Comparison of ENCODE assay signal across 24 cellular contexts in genomic region chr1:162384601-162385279, GRCh38. TPM values are rescaled to one million over a fixed set of nuclear protein-coding genes. Genes with fewer than 3 reads are reported as not detected.
DNase-seq lines count a peak whose midpoint lies in the region; ATAC-seq, FAIRE-seq and TF ChIP-seq lines count a peak whose summit lies in the region.
"Had no signal": no experiment of that assay in that cellular context is flagged by ENCODE, and none has a peak within 500 bp of the region (broad histone marks: within the 10 kb centered on the region; RNA-seq: fewer than 3 reads in every experiment).

No MANE protein-coding gene starts in this region.

- no peaks in the 10 kb centered on the region for H3K4me1 Mint-ChIP-seq in activated CD8-positive, alpha-beta memory T cell treated with anti-CD3 and anti-CD28 coated beads, Interleukin-2, amount 10 ng/mL, durations not matched to agents 7 days and 5 days

- H3K4me3 ChIP-seq in K562: no peak overlapping the region
- H3K4me3 ChIP-seq in vagina: no peak overlapping the region
- H3K4me3 ChIP-seq: BLaER1, GM12878, SJSA1 had no signal

- H3K9me3 ChIP-seq in K562 (replicated peaks; ENCODE audit: control insufficient read depth, insufficient read depth, low read depth, low read length) (no peaks in the 10 kb centered on the region), vagina (no peaks in the 10 kb centered on the region)
- H3K9me3 ChIP-seq: BLaER1, SJSA1 had no signal

- peak overlapping the region; percentile 69; the same call in 2 of the 3 replicates for H3K27ac ChIP-seq in K562 (ENCODE audit: extremely low read depth, low read depth, low read length)
- no peak overlapping the region for H3K27ac ChIP-seq in vagina
- H3K27ac ChIP-seq: BLaER1, SJSA1 had no signal

- H3K9ac ChIP-seq in K562 (ENCODE audit: insufficient read depth in 1 of 2, low read depth in 2 of 2, low read length in 2 of 2): peak overlapping the region; percentile 45 to 56
- H3K9ac ChIP-seq: BLaER1 had no signal

- no peaks in the 10 kb centered on the region for H4K20me1 ChIP-seq in K562 (replicated peaks; ENCODE audit: control insufficient read depth, insufficient read depth, low read length)
- H4K20me1 ChIP-seq: BLaER1 had no signal

- no peak overlapping the region for H2AFZ ChIP-seq in K562 (ENCODE audit: low read depth, low read length)

- H3K9me3 Mint-ChIP-seq in activated CD8-positive, alpha-beta memory T cell treated with anti-CD3 and anti-CD28 coated beads, Interleukin-2, amount 10 ng/mL, durations not matched to agents 7 days and 5 days (ENCODE audit: low read depth): no peaks in the 10 kb centered on the region
- H3K9me3 Mint-ChIP-seq: IgD-negative memory B cell had no signal

- no peak for TF ChIP-seq EP300 in K562 (IDR thresholded peaks at IDR 0.05; ENCODE audit: low read length)

- no peak overlapping the region for H3K4me3 Mint-ChIP-seq in activated CD8-positive, alpha-beta memory T cell treated with anti-CD3 and anti-CD28 coated beads, Interleukin-2, amount 10 ng/mL, durations not matched to agents 7 days and 5 days
- H3K4me3 Mint-ChIP-seq: IgD-negative memory B cell had no signal

- DNase-seq in activated CD8-positive, alpha-beta memory T cell treated with anti-CD3 and anti-CD28 coated beads, Interleukin-2, amount 10 ng/mL, durations not matched to agents 7 days and 5 days: peak; percentile 4
- DNase-seq in activated CD8-positive, alpha-beta memory T cell treated with anti-CD3 and anti-CD28 coated beads for 24 hours: no peak
- DNase-seq in K562 (ENCODE audit: extremely low read depth in 1 of 4, low spot score in 3 of 4) (peak in 1 of 4 experiments; percentile 16), mesenteric fat pad (ENCODE audit: low spot score) (peak; percentile 57), vagina (ENCODE audit: extremely low spot score in 2 of 2) (peak; percentile 58 to 61), dermis blood vessel endothelial cell (no peak), hypothalamus (lab: John Stamatoyannopoulos, UW) (no peak)
- DNase-seq: DND-41, GDM1, NCI-H1105 treated with DMSO at 0.1 percent for 48 hours, NCI-H1694 treated with DMSO at 0.1 percent for 48 hours, NCI-H748 treated with DMSO at 0.1 percent for 48 hours, PC-3 had no signal

- intact Hi-C loops in K562 (cut with micrococcal nuclease): no loop called here
- intact Hi-C loops in vagina (cut with DNase I): loop anchor here (10.0 kb wide), 1 partner anchor 330 kb away; no protein-coding TSS in a partner anchor

- H3K79me2 ChIP-seq in K562 (ENCODE audit: control insufficient read depth, insufficient read depth, low read length): peaks cover 12% of the 10 kb centered on the region; the same call in 2 of the 3 replicates

- peak overlapping the region; percentile 73 for H3K4me2 ChIP-seq in K562 (ENCODE audit: insufficient read depth, low read length)
- H3K4me2 ChIP-seq: BLaER1 had no signal

- H3K27ac Mint-ChIP-seq in activated CD8-positive, alpha-beta memory T cell treated with anti-CD3 and anti-CD28 coated beads, Interleukin-2, amount 10 ng/mL, durations not matched to agents 7 days and 5 days: no peak overlapping the region
- H3K27ac Mint-ChIP-seq: IgD-negative memory B cell had no signal

- peaks cover 6% of the 10 kb centered on the region for H3K9me1 ChIP-seq in K562 (ENCODE audit: control insufficient read depth, insufficient read depth, low read length)

- WGBS in K562 (ENCODE audit: insufficient coverage, low coverage, missing lambda C conversion rate): 86% methylated on average over 10 of the region's 10 CpGs

- peaks cover 15% of the 10 kb centered on the region for H3K27me3 Mint-ChIP-seq in activated CD8-positive, alpha-beta memory T cell treated with anti-CD3 and anti-CD28 coated beads, Interleukin-2, amount 10 ng/mL, durations not matched to agents 7 days and 5 days

- CTCF ChIA-PET in activated CD8-positive, alpha-beta memory T cell treated with anti-CD3 and anti-CD28 coated beads, Interleukin-2, amount 10 ng/mL, durations not matched to agents 7 days and 5 days (lab: Charles Lee): no interaction called here
- CTCF ChIA-PET in K562 (lab: Yijun Ruan, JAX; ENCODE audit: low intra/inter-chr PET ratio): no interaction called here

- H3K36me3 ChIP-seq in K562 (ENCODE audit: control insufficient read depth, insufficient read depth, low read length): no peaks in the 10 kb centered on the region; the same call in 2 of the 3 replicates
- no peaks in the 10 kb centered on the region for H3K36me3 ChIP-seq in vagina
- H3K36me3 ChIP-seq: BLaER1, SJSA1 had no signal

- H3K4me1 ChIP-seq in K562 (replicated peaks in 1 of 2; ENCODE audit: control insufficient read depth in 2 of 2, insufficient read depth in 2 of 2, low read length in 2 of 2) (peaks cover 78 to 95% of the 10 kb centered on the region in 2 experiments), vagina (peaks cover 31% of the 10 kb centered on the region)

- TF ChIP-seq CTCF in K562 (IDR thresholded peaks at IDR 0.05 in 2 of 3, conservative IDR thresholded peaks at IDR 0.05 in 1 of 3; ENCODE audit: insufficient read depth in 2 of 3, low read depth in 1 of 3, low read length in 3 of 3): no peak
- no peak for TF ChIP-seq CTCF in vagina (IDR thresholded peaks at IDR 0.05)

- H3K36me3 Mint-ChIP-seq in activated CD8-positive, alpha-beta memory T cell treated with anti-CD3 and anti-CD28 coated beads, Interleukin-2, amount 10 ng/mL, durations not matched to agents 7 days and 5 days: no peaks in the 10 kb centered on the region
- H3K36me3 Mint-ChIP-seq: IgD-negative memory B cell had no signal

- TF ChIP-seq RAD21 in K562 (CRISPR knock-in tag; conservative IDR thresholded peaks at IDR 0.05 in 1 of 2, IDR thresholded peaks at IDR 0.05 in 1 of 2): no peak

- no peaks in the 10 kb centered on the region for H3K27me3 ChIP-seq in K562 (ENCODE audit: control insufficient read depth in 2 of 2, insufficient read depth in 2 of 2, low read length in 2 of 2)
- H3K27me3 ChIP-seq in vagina: no peaks in the 10 kb centered on the region
- H3K27me3 ChIP-seq: BLaER1, SJSA1 had no signal

- in situ Hi-C loops in K562 (cut with MboI): no loop called here

- no peak for TF ChIP-seq POLR2A in K562 (conservative IDR thresholded peaks at IDR 0.05)
- no peak for TF ChIP-seq POLR2A in vagina (IDR thresholded peaks at IDR 0.05)

- FAIRE-seq in K562 (lab: Jason Lieb, UNC): no peak
- FAIRE-seq: GM12878, GM18507, H54, HTR-8/SVneo had no signal

- no TSS peak for BruUV-seq in K562 (replicated peaks; lab: Mats Ljungman, UMichigan)

- POLR2A ChIA-PET in K562 (lab: Yijun Ruan, JAX): no interaction called here

- ATAC-seq in activated CD8-positive, alpha-beta memory T cell treated with anti-CD3 and anti-CD28 coated beads, Interleukin-2, amount 10 ng/mL, durations not matched to agents 7 days and 5 days: no peak
- no peak for ATAC-seq in K562
- no peak for ATAC-seq in GM19023 (IDR thresholded peaks at IDR 0.05; ENCODE audit: unreplicated experiment)
- ATAC-seq: GM12878, PC-3 had no signal

RNA-seq across cellular contexts. Expression of gene C1orf226, which starts 3.2 kb away (rescaled TPM):
- total RNA-seq in activated CD8-positive, alpha-beta memory T cell treated with anti-CD3 and anti-CD28 coated beads, Interleukin-2, amount 10 ng/mL, durations not matched to agents 7 days and 5 days: not detected
- 1.0 and 2.1 TPM in 2 replicates for total RNA-seq in K562 (2011; cell fraction: chromatin; rRNA removed; ENCODE audit: low replicate concordance)
- total RNA-seq in K562 (2011; cell fraction: nucleolus; rRNA removed): 0.92 and 1.2 TPM in 2 replicates
- 1.6 and 1.9 TPM in 2 replicates for total RNA-seq in K562 (2011; cell fraction: nucleoplasm; rRNA removed)
- 0.36 and 0.37 TPM in 2 replicates for total RNA-seq in K562 (2014; rRNA removed)
- total RNA-seq in K562 (2014; rRNA removed; fragmentation: Illumina TruSeq; extraction: Trizol): 0.47 and 0.64 TPM in 2 replicates
- 0.33 and 0.53 TPM in 2 replicates for total RNA-seq in K562 (2015; rRNA removed; fragmentation: Illumina TruSeq; extraction: Trizol)
- total RNA-seq in K562 (2021): 1.4 and 1.6 TPM in 2 replicates
- polyA plus RNA-seq in K562 (2011; rRNA removed): 0.81 and 1.4 TPM in 2 replicates
- 0.97 and 1.4 TPM in 2 replicates for polyA plus RNA-seq in K562 (2011; cell fraction: cytosol; rRNA removed)
- polyA plus RNA-seq in K562 (2011; cell fraction: nucleus; rRNA removed): 1.9 and 2.6 TPM in 2 replicates
- polyA plus RNA-seq in K562 (2012): 1.2 and 1.6 TPM in 2 replicates
- polyA plus RNA-seq in K562 (2014; fragmentation: Illumina TruSeq; extraction: Trizol): 1.2 and 1.3 TPM in 2 replicates
- polyA plus RNA-seq in K562 (2014; fragmentation: Nextera tagmentation; extraction: Ambion mirVana): under 1 TPM; 0.10 to 0.20 TPM
- polyA plus RNA-seq in K562 (2014; rRNA removed): 0.56 and 0.88 TPM in 2 replicates
- polyA minus RNA-seq in K562 (2011; rRNA and poly(A)+ RNA removed): 0.70 and 1.4 TPM in 2 replicates
- 0.57 and 2.2 TPM in 2 replicates for polyA minus RNA-seq in K562 (2011; cell fraction: cytosol; rRNA and poly(A)+ RNA removed)
- polyA minus RNA-seq in K562 (2011; cell fraction: nucleus; rRNA and poly(A)+ RNA removed): 0.67 and 1.4 TPM in 2 replicates
- 1.6 TPM for total RNA-seq in mesenteric fat pad
- 2.7 TPM for total RNA-seq in vagina
- total RNA-seq in dermis blood vessel endothelial cell: 0.34 and 1.1 TPM in 2 replicates
- total RNA-seq: GM12878 had no signal
- polyA plus RNA-seq: GM12878, IgD-negative memory B cell had no signal

RNA-seq across cellular contexts. Expression of gene SPATA46, which starts 8.1 kb away (rescaled TPM):
- total RNA-seq in activated CD8-positive, alpha-beta memory T cell treated with anti-CD3 and anti-CD28 coated beads, Interleukin-2, amount 10 ng/mL, durations not matched to agents 7 days and 5 days: not detected
- total RNA-seq in K562 (2011; cell fraction: chromatin; rRNA removed; ENCODE audit: low replicate concordance): not detected in 2 replicates
- not detected in 2 replicates for total RNA-seq in K562 (2011; cell fraction: nucleolus; rRNA removed)
- not detected in 2 replicates for total RNA-seq in K562 (2011; cell fraction: nucleoplasm; rRNA removed)
- total RNA-seq in K562 (2014; rRNA removed) (not detected in 2 replicates), K562 (2014; rRNA removed; fragmentation: Illumina TruSeq; extraction: Trizol) (not detected in 2 replicates), K562 (2015; rRNA removed; fragmentation: Illumina TruSeq; extraction: Trizol) (not detected in 2 replicates), K562 (2021) (not detected in 2 replicates), mesenteric fat pad (not detected), vagina (not detected), dermis blood vessel endothelial cell (not detected in 2 replicates)
- polyA plus RNA-seq in K562 (2011; rRNA removed) (0.04 TPM in 2 replicates), K562 (2014; fragmentation: Illumina TruSeq; extraction: Trizol) (not detected in 2 replicates), K562 (2014; fragmentation: Nextera tagmentation; extraction: Ambion mirVana) (under 1 TPM in 1 of 2 experiments, not detected in 1; 0.11 TPM), K562 (2014; rRNA removed) (not detected in 2 replicates)
- polyA plus RNA-seq in K562 (2011; cell fraction: cytosol; rRNA removed): 0.03 TPM in 1 of 2 replicates, not detected in the other
- 0.14 TPM in 1 of 2 replicates, not detected in the other for polyA plus RNA-seq in K562 (2011; cell fraction: nucleus; rRNA removed)
- polyA plus RNA-seq in K562 (2012): 0.15 TPM in 1 of 2 replicates, not detected in the other
- not detected in 2 replicates for polyA minus RNA-seq in K562 (2011; rRNA and poly(A)+ RNA removed)
- polyA minus RNA-seq in K562 (2011; cell fraction: cytosol; rRNA and poly(A)+ RNA removed): not detected in 2 replicates
- not detected in 2 replicates for polyA minus RNA-seq in K562 (2011; cell fraction: nucleus; rRNA and poly(A)+ RNA removed)
- total RNA-seq: A172, GM12878, LHCN-M2, NCI-H460, PC-3, SJSA1 had no signal
- polyA plus RNA-seq: GM12878, IgD-negative memory B cell had no signal

RNA-seq across cellular contexts. Expression of gene SH2D1B, which starts 27.2 kb away (rescaled TPM):
- not detected for total RNA-seq in activated CD8-positive, alpha-beta memory T cell treated with anti-CD3 and anti-CD28 coated beads, Interleukin-2, amount 10 ng/mL, durations not matched to agents 7 days and 5 days
- total RNA-seq in K562 (2011; cell fraction: chromatin; rRNA removed; ENCODE audit: low replicate concordance): 4.8 and 6.8 TPM in 2 replicates
- total RNA-seq in K562 (2011; cell fraction: nucleolus; rRNA removed): 2.2 and 2.8 TPM in 2 replicates
- total RNA-seq in K562 (2011; cell fraction: nucleoplasm; rRNA removed): 4.0 and 5.0 TPM in 2 replicates
- 5.2 and 5.6 TPM in 2 replicates for total RNA-seq in K562 (2014; rRNA removed)
- total RNA-seq in K562 (2014; rRNA removed; fragmentation: Illumina TruSeq; extraction: Trizol): 9.7 and 10.8 TPM in 2 replicates
- 7.9 and 8.3 TPM in 2 replicates for total RNA-seq in K562 (2015; rRNA removed; fragmentation: Illumina TruSeq; extraction: Trizol)
- total RNA-seq in K562 (2021): 5.4 and 6.3 TPM in 2 replicates
- 4.8 and 5.7 TPM in 2 replicates for polyA plus RNA-seq in K562 (2011; rRNA removed)
- polyA plus RNA-seq in K562 (2011; cell fraction: cytosol; rRNA removed): 3.3 and 5.0 TPM in 2 replicates
- 4.2 and 4.5 TPM in 2 replicates for polyA plus RNA-seq in K562 (2011; cell fraction: nucleus; rRNA removed)
- 3.6 and 9.5 TPM in 2 replicates for polyA plus RNA-seq in K562 (2012)
- 13.4 and 14.1 TPM in 2 replicates for polyA plus RNA-seq in K562 (2014; fragmentation: Illumina TruSeq; extraction: Trizol)
- 10 to 100 TPM; 17.1 to 19.6 TPM for polyA plus RNA-seq in K562 (2014; fragmentation: Nextera tagmentation; extraction: Ambion mirVana)
- 7.2 and 12.3 TPM in 2 replicates for polyA plus RNA-seq in K562 (2014; rRNA removed)
- 3.4 and 4.4 TPM in 2 replicates for polyA minus RNA-seq in K562 (2011; rRNA and poly(A)+ RNA removed)
- polyA minus RNA-seq in K562 (2011; cell fraction: cytosol; rRNA and poly(A)+ RNA removed): 1.0 and 1.7 TPM in 2 replicates
- polyA minus RNA-seq in K562 (2011; cell fraction: nucleus; rRNA and poly(A)+ RNA removed): 1.3 and 2.6 TPM in 2 replicates
- total RNA-seq in mesenteric fat pad: 0.61 TPM
- total RNA-seq in vagina: not detected
- 0.05 TPM in 1 of 2 replicates, not detected in the other for total RNA-seq in dermis blood vessel endothelial cell
- total RNA-seq: GM12878, NCI-H460, SJSA1 had no signal

Comparison
In these comparisons a context has a peak if more than half of its experiments do, and no peak if none do; other contexts are left out.
1. DNase-seq: peak in activated CD8-positive, alpha-beta memory T cell treated with anti-CD3 and anti-CD28 coated beads, Interleukin-2, amount 10 ng/mL, durations not matched to agents 7 days and 5 days (single experiment), mesenteric fat pad (single experiment) and vagina (2 of 2); none in activated CD8-positive, alpha-beta memory T cell treated with anti-CD3 and anti-CD28 coated beads for 24 hours (single experiment), dermis blood vessel endothelial cell (single experiment) and hypothalamus (0 of 51).